22 cellular contexts compared by ENCODE assay signal in genomic region chr13:31919241-31919640, GRCh38.
DNase-seq lines count a peak whose midpoint lies in the region; ATAC-seq, FAIRE-seq and TF ChIP-seq lines count a peak whose summit lies in the region.
"Had no signal": no experiment of that assay in that cellular context is flagged by ENCODE, and none has a peak within 500 bp of the region (broad histone marks: within the 10 kb centered on the region; RNA-seq: fewer than 3 reads in every experiment).

No MANE protein-coding gene starts in this region.

- no peaks in the 10 kb centered on the region for H3K36me3 Mint-ChIP-seq in activated T-helper 17 cell treated with anti-CD3 and anti-CD28 coated beads, Interleukin-2, amount 50 U/mL, for 72 hours (ENCODE audit: low read depth)
- no peaks in the 10 kb centered on the region for H3K36me3 Mint-ChIP-seq in natural killer cell
- H3K36me3 Mint-ChIP-seq: CD8-positive, alpha-beta T cell had no signal

- WGBS in right cardiac atrium = 93% methylated on average over 2 of the region's 2 CpGs

- H3K4me3 ChIP-seq in left ventricle myocardium inferior (no peak overlapping the region), right cardiac atrium (ENCODE audit: low read length) (no peak overlapping the region)
- H3K4me3 ChIP-seq: A549, GM23338 had no signal

- no peaks in the 10 kb centered on the region for H3K36me3 ChIP-seq in left ventricle myocardium inferior
- H3K36me3 ChIP-seq: BE2C had no signal

- H3K9me3 ChIP-seq in left ventricle myocardium inferior (replicated peaks) = no peaks in the 10 kb centered on the region
- no peaks in the 10 kb centered on the region for H3K9me3 ChIP-seq in right cardiac atrium (ENCODE audit: control insufficient read depth, low read length)
- H3K9me3 ChIP-seq: A549, BE2C, Caco-2 had no signal

- H3K4me1 ChIP-seq in left ventricle myocardium inferior (peaks cover 37% of the 10 kb centered on the region), right cardiac atrium (ENCODE audit: control insufficient read depth, insufficient read depth, low read length) (no peaks in the 10 kb centered on the region)
- H3K4me1 ChIP-seq: A549, Caco-2 had no signal

- DNase-seq in left ventricle myocardium inferior (no peak), right cardiac atrium (no peak), GM19239 (ENCODE audit: insufficient read length, low spot score) (no peak), natural killer cell (no peak), amniotic stem cell (lab: John Stamatoyannopoulos, UW) (no peak), GDM1 (lab: John Stamatoyannopoulos, UW) (no peak)
- DNase-seq: 8988T; ACHN; AML-193; BE2C; Caco-2; CD8-positive, alpha-beta T cell; DMS 273 treated with DMSO at 0.1 percent for 48 hours; DMS79; EL; GF-D8; H9 had no signal

- peak overlapping the region; percentile 18 for H3K27ac Mint-ChIP-seq in activated T-helper 17 cell treated with anti-CD3 and anti-CD28 coated beads, Interleukin-2, amount 50 U/mL, for 72 hours
- H3K27ac Mint-ChIP-seq in natural killer cell = peak overlapping the region in 1 of 2 donors; percentile 23
- H3K27ac Mint-ChIP-seq: CD8-positive, alpha-beta T cell; GM23338; H9 had no signal

- peaks cover 32% of the 10 kb centered on the region for H3K4me1 Mint-ChIP-seq in activated T-helper 17 cell treated with anti-CD3 and anti-CD28 coated beads, Interleukin-2, amount 50 U/mL, for 72 hours
- H3K4me1 Mint-ChIP-seq in natural killer cell = peaks cover 19 to 24% of the 10 kb centered on the region in 2 donors

- intact Hi-C loops in left ventricle myocardium inferior (cut with micrococcal nuclease) = loop anchor here (10.0 kb wide), 2 partner anchors 196 to 386 kb away; no protein-coding TSS in a partner anchor
- intact Hi-C loops in right cardiac atrium (cut with DNase I) = loop anchor here in 1 of 4 donors (10.0 kb wide), 1 partner anchor 396 kb away; the partner anchor contains the start of genes BRCA2 and ZAR1L
- intact Hi-C loops in natural killer cell (cut with micrococcal nuclease) = no loop called here

- H3K27me3 ChIP-seq in left ventricle myocardium inferior (ENCODE audit: low read depth) (no peaks in the 10 kb centered on the region), right cardiac atrium (ENCODE audit: control insufficient read depth, insufficient read depth) (no peaks in the 10 kb centered on the region)
- H3K27me3 ChIP-seq: BE2C had no signal

- TF ChIP-seq CTCF in left ventricle myocardium inferior (IDR thresholded peaks at IDR 0.05; ENCODE audit: borderline replicate concordance) = no peak
- no peak for TF ChIP-seq CTCF in natural killer cell (IDR thresholded peaks at IDR 0.05)

- peak; percentile 33 for FAIRE-seq in GM19239 (lab: Jason Lieb, UNC)
- FAIRE-seq: A549, GM12892 had no signal

- peak overlapping the region; percentile 35 for H3K4me3 Mint-ChIP-seq in activated T-helper 17 cell treated with anti-CD3 and anti-CD28 coated beads, Interleukin-2, amount 50 U/mL, for 72 hours
- no peak overlapping the region for H3K4me3 Mint-ChIP-seq in natural killer cell
- H3K4me3 Mint-ChIP-seq: CD8-positive, alpha-beta T cell; GM23338; H9 had no signal

- H3K27me3 Mint-ChIP-seq in activated T-helper 17 cell treated with anti-CD3 and anti-CD28 coated beads, Interleukin-2, amount 50 U/mL, for 72 hours = no peaks in the 10 kb centered on the region
- H3K27me3 Mint-ChIP-seq in natural killer cell (ENCODE audit: low read depth in 2 of 2) = no peaks in the 10 kb centered on the region

- H3K27ac ChIP-seq in left ventricle myocardium inferior (replicated peaks) (peak overlapping the region; percentile 22), right cardiac atrium (ENCODE audit: low read length) (no peak overlapping the region)
- H3K27ac ChIP-seq: A549 had no signal

- ATAC-seq in right cardiac atrium (no peak), natural killer cell (no peak)
- ATAC-seq in activated T-helper 17 cell treated with anti-CD3 and anti-CD28 coated beads, Interleukin-2, amount 50 U/mL, for 72 hours (replicated peaks) = no peak
- ATAC-seq: A549; CD8-positive, alpha-beta T cell; GM23338; HCT116 had no signal

- no peaks in the 10 kb centered on the region for H3K9me3 Mint-ChIP-seq in activated T-helper 17 cell treated with anti-CD3 and anti-CD28 coated beads, Interleukin-2, amount 50 U/mL, for 72 hours
- H3K9me3 Mint-ChIP-seq in natural killer cell = no peaks in the 10 kb centered on the region
- H3K9me3 Mint-ChIP-seq: CD8-positive, alpha-beta T cell; GM23338; H9 had no signal
